1 cellular context compared by ENCODE assay signal in the genomic region with DNA sequence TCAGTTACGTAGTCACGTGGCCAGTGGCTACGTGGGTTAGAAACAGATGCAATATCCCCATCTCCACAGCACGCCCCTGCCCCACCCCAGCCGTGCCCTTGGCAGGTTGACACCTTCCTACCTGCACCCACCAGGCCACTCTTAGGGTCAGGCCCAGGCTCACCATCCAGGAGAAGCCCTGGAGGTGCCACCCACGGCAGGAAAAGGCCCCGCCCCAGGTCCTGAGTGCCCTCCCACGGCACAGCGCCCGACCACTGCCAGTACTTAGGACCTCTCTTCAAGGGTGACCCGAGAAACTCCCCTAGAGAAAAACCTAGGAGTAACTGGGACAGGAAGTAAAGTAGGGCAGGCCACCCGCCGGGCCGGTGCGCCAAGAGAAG.
TF ChIP-seq lines count a peak whose summit lies in the region.

No MANE protein-coding gene starts in this region.

TF ChIP-seq in endothelial cell of umbilical vein, 7 proteins besides CTCF, POLR2A, EP300 and RAD21 (continued from another document):
- TF ChIP-seq MYC (IDR thresholded peaks at IDR 0.05; ENCODE audit: low read depth, low read length): no peak
- TF ChIP-seq POLR2AphosphoS5 (IDR thresholded peaks at IDR 0.05; ENCODE audit: insufficient read depth, low read depth, low read length): no peak
- no peak for TF ChIP-seq FOS (IDR thresholded peaks at IDR 0.05; ENCODE audit: borderline replicate concordance, insufficient read depth, low read length)
